7 cellular contexts compared by ENCODE assay signal in genomic region chr1:186183219-186183618, GRCh38.
DNase-seq lines count a peak whose midpoint lies in the region; ATAC-seq and TF ChIP-seq lines count a peak whose summit lies in the region.

No MANE protein-coding gene starts in this region.

- H3K4me1 Mint-ChIP-seq in memory B cell = peaks cover 18% of the 10 kb centered on the region

- DNase-seq in OCI-M1 (lab: John Stamatoyannopoulos, UW) = peak; percentile 50
- DNase-seq in memory B cell (ENCODE audit: low spot score in 2 of 2) = no peak
- no peak for DNase-seq in NCI-H2171 treated with DMSO at 0.1 percent for 48 hours (lab: John Stamatoyannopoulos, UW)
- DNase-seq in pons (ENCODE audit: low spot score) = no peak
- DNase-seq in body of pancreas = no peak

- no peak overlapping the region for H3K27ac ChIP-seq in body of pancreas

- peaks cover 8% of the 10 kb centered on the region for H3K27me3 Mint-ChIP-seq in memory B cell

- TF ChIP-seq POLR2A in body of pancreas (IDR thresholded peaks at IDR 0.05) = no peak

- intact Hi-C loops in body of pancreas (cut with DNase I) = no loop called here

- no peak overlapping the region for H3K4me3 ChIP-seq in body of pancreas

- H3K36me3 ChIP-seq in body of pancreas (replicated peaks in 1 of 2; ENCODE audit: insufficient read depth in 1 of 2, low read depth in 2 of 2) = no peaks in the 10 kb centered on the region

- no peaks in the 10 kb centered on the region for H3K4me1 ChIP-seq in body of pancreas

- H3K9me3 Mint-ChIP-seq in memory B cell = no peaks in the 10 kb centered on the region

- H3K27me3 ChIP-seq in body of pancreas = no peaks in the 10 kb centered on the region

- ATAC-seq in GM18907 (IDR thresholded peaks at IDR 0.05; ENCODE audit: unreplicated experiment) (peak; percentile 78), HG02678 (IDR thresholded peaks at IDR 0.05; ENCODE audit: unreplicated experiment) (peak; percentile 60), memory B cell (ENCODE audit: low read depth) (peak; percentile 18), body of pancreas (no peak)

- 85 to 92% methylated on average over 1 of the region's 1 CpG for WGBS in body of pancreas, 2 donors

- H3K27ac Mint-ChIP-seq in memory B cell = no peak overlapping the region

- TF ChIP-seq CTCF in body of pancreas (IDR thresholded peaks at IDR 0.05) = no peak

- no peak overlapping the region for H3K4me3 Mint-ChIP-seq in memory B cell

- no peaks in the 10 kb centered on the region for H3K9me3 ChIP-seq in body of pancreas

- H3K36me3 Mint-ChIP-seq in memory B cell = no peaks in the 10 kb centered on the region
